Comparison of ENCODE assay signal across 8 cellular contexts in the genomic region with DNA sequence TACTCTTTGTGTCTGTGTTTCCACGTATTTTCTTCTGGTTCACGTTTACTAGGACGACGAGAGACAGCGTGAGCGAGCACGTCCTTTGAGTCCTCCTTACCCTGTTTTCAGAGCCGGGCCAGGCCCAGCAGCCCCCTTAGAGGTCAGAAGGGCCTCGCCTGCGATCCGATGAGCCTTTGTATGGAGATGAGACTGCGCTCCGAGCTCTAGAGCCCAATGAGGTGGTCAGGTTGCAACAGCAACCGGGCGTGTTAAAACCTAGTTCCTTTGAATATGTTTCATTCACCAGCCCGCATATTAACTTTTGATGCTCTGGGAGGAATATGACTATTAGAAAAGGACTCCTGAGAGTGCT. TPM values are rescaled to one million over a fixed set of nuclear protein-coding genes. Genes with fewer than 3 reads are reported as not detected.
A peak's percentile ranks its signal among the peaks of the same experiment; 100 is the strongest.
DNase-seq lines count a peak whose midpoint lies in the region; ATAC-seq lines count a peak whose summit lies in the region.

No MANE protein-coding gene starts in this region.

- no peaks in the 10 kb centered on the region for H3K9me3 Mint-ChIP-seq in activated naive CD8-positive, alpha-beta T cell treated with anti-CD3 and anti-CD28 coated beads for 36 hours

- peak overlapping the region; percentile 91 for H3K27ac Mint-ChIP-seq in activated naive CD8-positive, alpha-beta T cell treated with anti-CD3 and anti-CD28 coated beads for 36 hours

- peak; percentile 10 for ATAC-seq in HG03520 (IDR thresholded peaks at IDR 0.05; ENCODE audit: unreplicated experiment)

- peak; percentile 27 for DNase-seq in NCI-H1105 treated with DMSO at 0.1 percent for 48 hours (lab: John Stamatoyannopoulos, UW)
- DNase-seq in NCI-H1105 (lab: John Stamatoyannopoulos, UW): no peak
- DNase-seq in activated naive CD8-positive, alpha-beta T cell treated with anti-CD3 and anti-CD28 coated beads for 36 hours: no peak
- peak; percentile 43 for DNase-seq in iris pigment epithelial cell (ENCODE audit: low read depth)
- no peak for DNase-seq in ureter (ENCODE audit: low spot score)
- DNase-seq in activated effector memory CD4-positive, alpha-beta T cell treated with Interleukin-2 at 50 U/mL for 16 hours: no peak

- H3K27me3 Mint-ChIP-seq in activated naive CD8-positive, alpha-beta T cell treated with anti-CD3 and anti-CD28 coated beads for 36 hours: no peaks in the 10 kb centered on the region

- peak overlapping the region; percentile 69 for H3K27ac ChIP-seq in stomach smooth muscle (ENCODE audit: low read length)

- H3K36me3 ChIP-seq in stomach smooth muscle (ENCODE audit: control insufficient read depth in 2 of 2, insufficient read depth in 2 of 2, low read length in 2 of 2): peaks cover 0 to 4% of the 10 kb centered on the region in 2 donors

- H3K4me3 ChIP-seq in stomach smooth muscle (ENCODE audit: low read length in 2 of 2): peak overlapping the region; percentile 96

- peak overlapping the region; percentile 95 for H3K4me3 Mint-ChIP-seq in activated naive CD8-positive, alpha-beta T cell treated with anti-CD3 and anti-CD28 coated beads for 36 hours

- H3K9me3 ChIP-seq in stomach smooth muscle (ENCODE audit: control insufficient read depth in 2 of 2, low read length in 2 of 2): no peaks in the 10 kb centered on the region

- H3K4me1 ChIP-seq in stomach smooth muscle (ENCODE audit: control insufficient read depth, insufficient read depth, low read length): peaks cover 39% of the 10 kb centered on the region

- H3K27me3 ChIP-seq in stomach smooth muscle (ENCODE audit: control insufficient read depth in 1 of 2, insufficient read depth in 2 of 2, low read length in 2 of 2): no peaks in the 10 kb centered on the region

- H3K9ac ChIP-seq in stomach smooth muscle (ENCODE audit: low read length in 2 of 2): peak overlapping the region; percentile 82 to 84

- peaks cover 3% of the 10 kb centered on the region for H3K36me3 Mint-ChIP-seq in activated naive CD8-positive, alpha-beta T cell treated with anti-CD3 and anti-CD28 coated beads for 36 hours

- H3K4me1 Mint-ChIP-seq in activated naive CD8-positive, alpha-beta T cell treated with anti-CD3 and anti-CD28 coated beads for 36 hours: peaks cover 70% of the 10 kb centered on the region

RNA-seq across cellular contexts. Expression of gene TADA2B, which starts 55.6 kb away (rescaled TPM):
- total RNA-seq in activated naive CD8-positive, alpha-beta T cell treated with anti-CD3 and anti-CD28 coated beads for 36 hours: 10 to 100 TPM; 10.3 to 11.2 TPM
- total RNA-seq in ureter: 20.0 TPM

Comparison
In these comparisons a context has a peak if more than half of its experiments do, and no peak if none do; other contexts are left out.
1. DNase-seq: peak in NCI-H1105 treated with DMSO at 0.1 percent for 48 hours (single experiment) and iris pigment epithelial cell (single experiment); none in NCI-H1105 (single experiment), activated naive CD8-positive, alpha-beta T cell treated with anti-CD3 and anti-CD28 coated beads for 36 hours (single experiment), ureter (single experiment) and activated effector memory CD4-positive, alpha-beta T cell treated with Interleukin-2 at 50 U/mL for 16 hours (single experiment).